ENCODE assay signal across 19 cellular contexts in the genomic region with DNA sequence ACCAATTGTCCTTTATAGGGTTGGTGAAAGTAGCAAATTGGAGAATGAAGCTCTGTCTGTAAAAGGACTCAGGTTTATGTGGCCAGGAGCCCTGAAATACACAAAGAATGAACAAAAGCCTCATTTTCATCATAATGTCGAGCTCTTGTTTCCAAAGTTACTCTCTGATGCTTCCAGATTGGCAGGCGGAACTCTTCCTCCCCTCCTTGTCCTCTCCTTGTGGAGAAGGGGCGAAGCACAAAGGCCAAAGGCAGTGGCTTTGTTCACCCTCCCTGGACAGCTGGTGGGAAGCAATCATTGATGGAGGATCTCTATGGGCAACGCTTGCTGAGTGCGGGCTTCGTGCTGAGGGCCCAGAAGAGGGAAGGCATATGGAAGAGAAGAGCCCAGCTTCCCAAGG. TPM values are rescaled to one million over a fixed set of nuclear protein-coding genes. Genes with fewer than 3 reads are reported as not detected.
DNase-seq lines count a peak whose midpoint lies in the region; ATAC-seq, FAIRE-seq and TF ChIP-seq lines count a peak whose summit lies in the region.
"Had no signal": no experiment of that assay in that cellular context is flagged by ENCODE, and none has a peak within 500 bp of the region (broad histone marks: within the 10 kb centered on the region; RNA-seq: fewer than 3 reads in every experiment).

No MANE protein-coding gene starts in this region.

- no peak overlapping the region for H3K27ac ChIP-seq in H1 (ENCODE audit: low read depth, low read length)
- H3K27ac ChIP-seq in substantia nigra (ENCODE audit: low read depth, low read length, poor library complexity, severe bottlenecking): peak overlapping the region; percentile 42

- H3K23ac ChIP-seq in H1 (ENCODE audit: insufficient read length): no peak overlapping the region

- H3K9me3 ChIP-seq in H1 (ENCODE audit: insufficient read depth in 2 of 2, low read depth in 1 of 2, low read length in 1 of 2): no peaks in the 10 kb centered on the region

- H3K4me1 Mint-ChIP-seq in activated CD8-positive, alpha-beta T cell treated with anti-CD3 and anti-CD28 coated beads, Interleukin-2, amount 10 ng/mL, durations not matched to agents 7 days and 5 days (ENCODE audit: low read depth): peaks cover 78% of the 10 kb centered on the region
- peaks cover 52% of the 10 kb centered on the region for H3K4me1 Mint-ChIP-seq in activated CD8-positive, alpha-beta T cell treated with anti-CD3 and anti-CD28 coated beads for 36 hours (ENCODE audit: low read depth)
- H3K4me1 Mint-ChIP-seq in WTC11: peaks cover 10% of the 10 kb centered on the region

- no peak overlapping the region for H3K56ac ChIP-seq in H1 (replicated peaks; ENCODE audit: insufficient read length, low read depth, low read length)

- H4K20me1 ChIP-seq in H1 (replicated peaks in 1 of 2; ENCODE audit: control insufficient read depth in 1 of 2, insufficient read depth in 2 of 2, low read length in 2 of 2): no peaks in the 10 kb centered on the region

- no peaks in the 10 kb centered on the region for H3K23me2 ChIP-seq in H1 (ENCODE audit: low read depth, low read length)

- no peak overlapping the region for H3K4ac ChIP-seq in H1 (replicated peaks; ENCODE audit: insufficient read length, low read depth, low read length)

- no peak for TF ChIP-seq POLR2A in H1 (IDR thresholded peaks at IDR 0.05; ENCODE audit: control extremely low read depth in 1 of 2, low read depth in 2 of 2, low read length in 2 of 2)

- H2BK120ac ChIP-seq in H1 (replicated peaks; ENCODE audit: low read depth, low read length): no peak overlapping the region

- H3K27me3 Mint-ChIP-seq in activated CD8-positive, alpha-beta T cell treated with anti-CD3 and anti-CD28 coated beads, Interleukin-2, amount 10 ng/mL, durations not matched to agents 7 days and 5 days (ENCODE audit: low read depth): no peaks in the 10 kb centered on the region
- H3K27me3 Mint-ChIP-seq in activated CD8-positive, alpha-beta T cell treated with anti-CD3 and anti-CD28 coated beads for 36 hours: no peaks in the 10 kb centered on the region
- no peaks in the 10 kb centered on the region; the same call in 1 of the 2 replicates for H3K27me3 Mint-ChIP-seq in WTC11 (ENCODE audit: low read depth)
- H3K27me3 Mint-ChIP-seq: CD4-positive, alpha-beta memory T cell had no signal

- no peak overlapping the region for H3K14ac ChIP-seq in H1 (ENCODE audit: insufficient read length)

- intact Hi-C loops in activated CD8-positive, alpha-beta T cell treated with anti-CD3 and anti-CD28 coated beads for 36 hours (cut with micrococcal nuclease): no loop called here

- CTCF ChIA-PET in activated CD8-positive, alpha-beta T cell treated with anti-CD3 and anti-CD28 coated beads, Interleukin-2, amount 10 ng/mL, durations not matched to agents 7 days and 5 days (lab: Charles Lee): interaction anchor here (1.3 to 3.8 kb wide), 3 partner anchors 12 to 89 kb away, joined by 3 to 37 read pairs (median 6); no protein-coding TSS in a partner anchor
- CTCF ChIA-PET in activated CD8-positive, alpha-beta T cell treated with anti-CD3 and anti-CD28 coated beads for 36 hours (lab: Charles Lee): interaction anchor here (0.8 to 5.2 kb wide), 2 partner anchors 12 to 36 kb away, joined by 3 to 29 read pairs; no protein-coding TSS in a partner anchor
- CTCF ChIA-PET in WTC11 (lab: Charles Lee) (interaction anchor here (0.7 to 4.8 kb wide), 4 partner anchors 12 to 92 kb away, joined by 3 to 42 read pairs (median 7); no protein-coding TSS in a partner anchor), H1 (lab: Charles Lee; ENCODE audit: partially characterized antibody) (interaction anchor here (1.0 to 3.5 kb wide), 3 partner anchors 12 to 87 kb away, joined by 3 to 27 read pairs (median 7); no protein-coding TSS in a partner anchor)

- no peak for TF ChIP-seq CTCF in activated CD8-positive, alpha-beta T cell treated with anti-CD3 and anti-CD28 coated beads for 36 hours (IDR thresholded peaks at IDR 0.05)
- TF ChIP-seq CTCF in WTC11 (IDR thresholded peaks at IDR 0.05) (no peak), H1 (IDR thresholded peaks at IDR 0.05; ENCODE audit: control extremely low read depth in 1 of 3, insufficient read depth in 1 of 3, low read depth in 1 of 3, low read length in 3 of 3) (no peak)

- H3K9me3 Mint-ChIP-seq in activated CD8-positive, alpha-beta T cell treated with anti-CD3 and anti-CD28 coated beads, Interleukin-2, amount 10 ng/mL, durations not matched to agents 7 days and 5 days (ENCODE audit: insufficient read depth): no peaks in the 10 kb centered on the region
- H3K9me3 Mint-ChIP-seq in activated CD8-positive, alpha-beta T cell treated with anti-CD3 and anti-CD28 coated beads for 36 hours: peaks cover 1% of the 10 kb centered on the region
- H3K9me3 Mint-ChIP-seq in WTC11: no peaks in the 10 kb centered on the region
- H3K9me3 Mint-ChIP-seq: CD4-positive, alpha-beta memory T cell had no signal

- no peak overlapping the region; a peak in 1 of 4 replicates for H3K4me2 ChIP-seq in H1 (ENCODE audit: insufficient read depth in 1 of 2, low read depth in 2 of 2, low read length in 2 of 2)

- H2AK5ac ChIP-seq in H1 (ENCODE audit: low read depth, low read length): no peak overlapping the region

- no peak for TF ChIP-seq RAD21 in H1 (IDR thresholded peaks at IDR 0.05 in 1 of 2, conservative IDR thresholded peaks at IDR 0.05 in 1 of 2; ENCODE audit: low read depth in 2 of 2, low read length in 2 of 2)

- peak overlapping the region; percentile 45; the same call in 1 of the 2 replicates for H2AFZ ChIP-seq in H1 (ENCODE audit: low read length)

- no peak for TF ChIP-seq EP300 in H1 (IDR thresholded peaks at IDR 0.05; ENCODE audit: borderline replicate concordance in 1 of 2, low read depth in 2 of 2, low read length in 2 of 2)

- POLR2A ChIA-PET in activated CD8-positive, alpha-beta T cell treated with anti-CD3 and anti-CD28 coated beads, Interleukin-2, amount 10 ng/mL, durations not matched to agents 7 days and 5 days (lab: Charles Lee): no interaction called here
- POLR2A ChIA-PET in activated CD8-positive, alpha-beta T cell treated with anti-CD3 and anti-CD28 coated beads for 36 hours (lab: Charles Lee): interaction anchor here (0.9 to 1.9 kb wide), 4 partner anchors 10 to 74 kb away, joined by 4 to 6 read pairs (median 4); no protein-coding TSS in a partner anchor
- POLR2A ChIA-PET in WTC11 (lab: Charles Lee): no interaction called here
- POLR2A ChIA-PET in H1 (lab: Charles Lee; ENCODE audit: partially characterized antibody): interaction anchor here (1.5 kb wide), 1 partner anchor 8 kb away, joined by 4 read pairs; no protein-coding TSS in a partner anchor

- no peak overlapping the region for H3K9ac ChIP-seq in H1 (replicated peaks in 1 of 4; ENCODE audit: extremely low read depth in 1 of 4, low read depth in 3 of 4, low read length in 3 of 4)

- no peak overlapping the region for H4K91ac ChIP-seq in H1 (replicated peaks; ENCODE audit: insufficient read length, low read length)

- DNase-seq in activated CD8-positive, alpha-beta T cell treated with anti-CD3 and anti-CD28 coated beads, Interleukin-2, amount 10 ng/mL, durations not matched to agents 7 days and 5 days: no peak
- DNase-seq in activated CD8-positive, alpha-beta T cell treated with anti-CD3 and anti-CD28 coated beads for 36 hours: no peak
- DNase-seq in WTC11 (ENCODE audit: low spot score): no peak
- no peak for DNase-seq in H1 (ENCODE audit: low read depth in 1 of 2, low spot score in 2 of 2)
- peak in 8 of 49 donors; percentile 3 to 33 (median 16) for DNase-seq in substantia nigra (lab: John Stamatoyannopoulos, UW)
- DNase-seq in stimulated activated CD4-positive, alpha-beta T cell treated with anti-CD3 and anti-CD28 coated beads, Interleukin-4, amount 100 ng/mL, for 4 hours: no peak
- DNase-seq in ecto neural progenitor cell (ENCODE audit: low spot score): no peak
- DNase-seq: 8988T; CD4-positive, alpha-beta memory T cell; KG1; NCI-H1436; NCI-H2029; NCI-H2171; NCI-H446 treated with DMSO at 0.1 percent for 48 hours; NCI-H748 treated with DMSO at 0.1 percent for 48 hours; RPMI8226 had no signal

- H4K5ac ChIP-seq in H1 (ENCODE audit: insufficient read length, low read depth, low read length): no peak overlapping the region

- H3K18ac ChIP-seq in H1 (ENCODE audit: extremely low read depth, low read length): no peak overlapping the region

- H2BK5ac ChIP-seq in H1 (ENCODE audit: low read depth, low read length): no peak overlapping the region

- no peaks in the 10 kb centered on the region for H3K79me1 ChIP-seq in H1 (ENCODE audit: low read depth, low read length)

- no peak overlapping the region for H3K4me3 ChIP-seq in H1 (ENCODE audit: extremely low read depth in 1 of 4, insufficient read depth in 2 of 4, low read depth in 3 of 4, low read length in 4 of 4)

- H3K4me1 ChIP-seq in H1 (replicated peaks in 1 of 4; ENCODE audit: control insufficient read depth in 3 of 4, insufficient read depth in 4 of 4, low read length in 3 of 4): peaks cover 0 to 3% (median 1%) of the 10 kb centered on the region in 4 experiments; a peak in 1 of 7 replicates

- H3K4me3 Mint-ChIP-seq in activated CD8-positive, alpha-beta T cell treated with anti-CD3 and anti-CD28 coated beads, Interleukin-2, amount 10 ng/mL, durations not matched to agents 7 days and 5 days: no peak overlapping the region
- H3K4me3 Mint-ChIP-seq in activated CD8-positive, alpha-beta T cell treated with anti-CD3 and anti-CD28 coated beads for 36 hours: no peak overlapping the region
- H3K4me3 Mint-ChIP-seq in WTC11: no peak overlapping the region

- no peak overlapping the region for H2BK20ac ChIP-seq in H1 (ENCODE audit: low read length)

- FAIRE-seq in H1 (lab: Jason Lieb, UNC): no peak
- FAIRE-seq: G401.6 had no signal

- H3K27ac Mint-ChIP-seq in activated CD8-positive, alpha-beta T cell treated with anti-CD3 and anti-CD28 coated beads, Interleukin-2, amount 10 ng/mL, durations not matched to agents 7 days and 5 days: peak overlapping the region; percentile 57
- no peak overlapping the region for H3K27ac Mint-ChIP-seq in activated CD8-positive, alpha-beta T cell treated with anti-CD3 and anti-CD28 coated beads for 36 hours
- no peak overlapping the region for H3K27ac Mint-ChIP-seq in WTC11

- H2BK15ac ChIP-seq in H1 (ENCODE audit: low read length): no peak overlapping the region

- H2BK12ac ChIP-seq in H1 (ENCODE audit: low read depth, low read length): no peak overlapping the region

- ATAC-seq in activated CD8-positive, alpha-beta T cell treated with anti-CD3 and anti-CD28 coated beads, Interleukin-2, amount 10 ng/mL, durations not matched to agents 7 days and 5 days: no peak
- no peak for ATAC-seq in activated CD8-positive, alpha-beta T cell treated with anti-CD3 and anti-CD28 coated beads for 36 hours
- ATAC-seq in WTC11: peak; percentile 87
- no peak for ATAC-seq in HG02678 (IDR thresholded peaks at IDR 0.05; ENCODE audit: unreplicated experiment)

- H3K36me3 Mint-ChIP-seq in activated CD8-positive, alpha-beta T cell treated with anti-CD3 and anti-CD28 coated beads, Interleukin-2, amount 10 ng/mL, durations not matched to agents 7 days and 5 days (ENCODE audit: low read depth): peaks cover 71% of the 10 kb centered on the region
- H3K36me3 Mint-ChIP-seq in activated CD8-positive, alpha-beta T cell treated with anti-CD3 and anti-CD28 coated beads for 36 hours (ENCODE audit: low read depth): peaks cover 41% of the 10 kb centered on the region
- no peaks in the 10 kb centered on the region for H3K36me3 Mint-ChIP-seq in WTC11
- H3K36me3 Mint-ChIP-seq: CD4-positive, alpha-beta memory T cell had no signal

- H3K36me3 ChIP-seq in H1 (ENCODE audit: control insufficient read depth in 2 of 4, insufficient read depth in 4 of 4, low read length in 3 of 4): no peaks in the 10 kb centered on the region

- 55% methylated on average over 6 of the region's 6 CpGs; no CpG with 5 or more reads in 1 of the 2 experiments for WGBS in H1 (ENCODE audit: extremely low coverage in 1 of 2, insufficient coverage in 1 of 2, insufficient read length in 1 of 2, insufficient replicate concordance in 2 of 2, low coverage in 1 of 2, low lambda C conversion rate in 2 of 2, missing lambda C conversion rate in 1 of 2), 2 experiments

- no peaks in the 10 kb centered on the region for H3K79me2 ChIP-seq in H1 (ENCODE audit: control insufficient read depth in 1 of 2, insufficient read depth in 2 of 2, low read length in 2 of 2)

- H3K27me3 ChIP-seq in H1 (replicated peaks in 1 of 4; ENCODE audit: control insufficient read depth in 3 of 4, extremely low read depth in 1 of 4, insufficient read depth in 3 of 4, low read length in 3 of 4): no peaks in the 10 kb centered on the region

- no peak overlapping the region for H4K8ac ChIP-seq in H1 (ENCODE audit: extremely low read depth, insufficient read depth, low read length)

RNA-seq across cellular contexts. Expression of a gene that starts 5.6 kb away (rescaled TPM):
- total RNA-seq in activated CD8-positive, alpha-beta T cell treated with anti-CD3 and anti-CD28 coated beads, Interleukin-2, amount 10 ng/mL, durations not matched to agents 7 days and 5 days: 1 to 10 TPM; 6.3 to 6.4 TPM
- 1 to 10 TPM; 3.5 to 3.9 TPM for total RNA-seq in activated CD8-positive, alpha-beta T cell treated with anti-CD3 and anti-CD28 coated beads for 36 hours
- total RNA-seq in WTC11 (2021): 0.11 TPM in 1 of 3 replicates, not detected in the others
- not detected in 2 replicates for total RNA-seq in H1 (2021; fragmentation: NEBNext Ultra II Directional; extraction: Animal tissue kit (Norgen Biotek cat#: 25700))
- polyA plus RNA-seq in H1 (2011; rRNA removed): not detected in 2 replicates
- polyA plus RNA-seq in H1 (2011; cell fraction: cytosol; rRNA removed): not detected
- not detected for polyA plus RNA-seq in H1 (2011; cell fraction: nucleus; rRNA removed)
- not detected in 4 replicates for polyA plus RNA-seq in H1 (2012, experiment 1 of 2)
- polyA plus RNA-seq in H1 (2012, experiment 2 of 2): not detected
- polyA plus RNA-seq in H1 (2013, experiment 1 of 2): not detected
- polyA plus RNA-seq in H1 (2013, experiment 2 of 2): not detected
- polyA minus RNA-seq in H1 (2011; rRNA and poly(A)+ RNA removed): not detected in 2 replicates
- polyA minus RNA-seq in H1 (2011; cell fraction: cytosol; rRNA and poly(A)+ RNA removed): not detected
- polyA minus RNA-seq in H1 (2011; cell fraction: nucleus; rRNA and poly(A)+ RNA removed): not detected
- total RNA-seq: CD4-positive, alpha-beta memory T cell had no signal
- polyA plus RNA-seq: BJ had no signal

Comparison
In these comparisons a context has a peak if more than half of its experiments do, and no peak if none do; other contexts are left out.
1. POLR2A ChIA-PET loops: an anchor here in activated CD8-positive, alpha-beta T cell treated with anti-CD3 and anti-CD28 coated beads for 36 hours (0.9 to 1.9 kb wide) and H1 (1.5 kb wide); none called in activated CD8-positive, alpha-beta T cell treated with anti-CD3 and anti-CD28 coated beads, Interleukin-2, amount 10 ng/mL, durations not matched to agents 7 days and 5 days and WTC11.